In genomic region chr5:16437974-16438373, GRCh38 we compare ENCODE assay signal across 13 cellular contexts. TPM values are rescaled to one million over a fixed set of nuclear protein-coding genes. Genes with fewer than 3 reads are reported as not detected.
A peak's percentile ranks its signal among the peaks of the same experiment; 100 is the strongest.
DNase-seq lines count a peak whose midpoint lies in the region; ATAC-seq, FAIRE-seq and TF ChIP-seq lines count a peak whose summit lies in the region.
"Had no signal": no experiment of that assay in that cellular context is flagged by ENCODE, and none has a peak within 500 bp of the region (broad histone marks: within the 10 kb centered on the region; RNA-seq: fewer than 3 reads in every experiment).

No MANE protein-coding gene starts in this region.

- 0 out of 2 replicates have a peak, but pooled peaks have one; percentile 15 for TF ChIP-seq CTCF in LNCaP clone FGC (IDR thresholded peaks at IDR 0.05; ENCODE audit: control insufficient read depth, extremely low read depth, insufficient read depth)
- TF ChIP-seq CTCF in bronchial epithelial cell (IDR thresholded peaks at IDR 0.05; ENCODE audit: insufficient read depth, low read length, severe bottlenecking): peak; percentile 15
- peak; percentile 19 for TF ChIP-seq CTCF in psoas muscle (IDR thresholded peaks at IDR 0.05)
- TF ChIP-seq CTCF in upper lobe of left lung (IDR thresholded peaks at IDR 0.05): no peak

- DNase-seq in NCI-H748 (lab: John Stamatoyannopoulos, UW; ENCODE audit: unreplicated experiment): peak; percentile 49
- no peak for DNase-seq in NCI-H748 treated with DMSO at 0.1 percent for 48 hours (lab: John Stamatoyannopoulos, UW)
- no peak for DNase-seq in LNCaP clone FGC (ENCODE audit: low read depth)
- DNase-seq in bronchial epithelial cell (ENCODE audit: low read depth): peak; percentile 18
- DNase-seq in psoas muscle: no peak
- no peak for DNase-seq in frontal cortex (ENCODE audit: low spot score in 2 of 2)
- no peak for DNase-seq in upper lobe of left lung
- DNase-seq: activated CD4-positive, alpha-beta memory T cell treated with anti-CD3 and anti-CD28 coated beads for 36 hours; activated gamma-delta T cell treated with Interleukin-2 at 50 U/mL for 16 hours; AML-193; natural killer cell; trophoblast cell had no signal

- H3K36me3 ChIP-seq in bronchial epithelial cell (ENCODE audit: control insufficient read depth, insufficient read depth, low read length) (no peaks in the 10 kb centered on the region), psoas muscle (ENCODE audit: insufficient read depth in 1 of 2, low read depth in 1 of 2) (no peaks in the 10 kb centered on the region), upper lobe of left lung (no peaks in the 10 kb centered on the region)

- TF ChIP-seq POLR2A in upper lobe of left lung (IDR thresholded peaks at IDR 0.05): no peak

- H3K4me1 ChIP-seq in psoas muscle: no peaks in the 10 kb centered on the region
- H3K4me1 ChIP-seq in upper lobe of left lung: no peaks in the 10 kb centered on the region

- H3K27me3 ChIP-seq in bronchial epithelial cell (ENCODE audit: control insufficient read depth, insufficient read depth, low read length): no peaks in the 10 kb centered on the region
- H3K27me3 ChIP-seq in psoas muscle (ENCODE audit: insufficient read depth in 3 of 3, low read length in 2 of 3): no peaks in the 10 kb centered on the region
- H3K27me3 ChIP-seq in upper lobe of left lung: no peaks in the 10 kb centered on the region

- ATAC-seq in psoas muscle (peak in 2 of 4 donors; percentile 34 to 70), GM21381 (IDR thresholded peaks at IDR 0.05; ENCODE audit: unreplicated experiment) (no peak), upper lobe of left lung (ENCODE audit: low FRiP score in 2 of 2) (no peak)
- ATAC-seq: natural killer cell had no signal

- H3K9me3 ChIP-seq in psoas muscle (no peaks in the 10 kb centered on the region), upper lobe of left lung (no peaks in the 10 kb centered on the region)

- H3K4me3 ChIP-seq in LNCaP clone FGC (ENCODE audit: low read depth, low read length) (no peak overlapping the region), bronchial epithelial cell (ENCODE audit: low read depth, low read length) (no peak overlapping the region), psoas muscle (no peak overlapping the region), upper lobe of left lung (no peak overlapping the region)

- no peak for TF ChIP-seq EP300 in upper lobe of left lung (IDR thresholded peaks at IDR 0.05)

- FAIRE-seq in bronchial epithelial cell (lab: Jason Lieb, UNC) (no peak), frontal cortex (lab: Jason Lieb, UNC) (no peak)

- intact Hi-C loops in psoas muscle (cut with DNase I): no loop called here

- 62 to 64% (median 63%) methylated on average over 1 of the region's 1 CpG for WGBS in psoas muscle, 3 donors
- WGBS in upper lobe of left lung, 2 donors: 85 to 89% methylated on average over 1 of the region's 1 CpG

- no peak overlapping the region for H3K27ac ChIP-seq in psoas muscle
- no peak overlapping the region for H3K27ac ChIP-seq in upper lobe of left lung

RNA-seq across cellular contexts. Expression of gene ZNF622, which starts 27.6 kb away (rescaled TPM):
- total RNA-seq in bronchial epithelial cell (59.9 and 72.7 TPM in 2 replicates), psoas muscle (10 to 100 TPM; 11.8 to 77.2 (median 24.7) TPM), frontal cortex (32.6 TPM), upper lobe of left lung (10 to 100 TPM; 15.3 to 45.0 (median 31.5) TPM)
- 100 to 1,000 TPM in 1 of 3 donors, 10 to 100 TPM in 2; 43.5 to 142 (median 75.8) TPM for polyA plus RNA-seq in psoas muscle

Comparison
In these comparisons a context has a peak if more than half of its experiments do, and no peak if none do; other contexts are left out.
1. DNase-seq: peak in NCI-H748 (single experiment) and bronchial epithelial cell (single experiment); none in NCI-H748 treated with DMSO at 0.1 percent for 48 hours (single experiment), LNCaP clone FGC (single experiment), psoas muscle (0 of 2), frontal cortex (0 of 2) and upper lobe of left lung (0 of 2).
2. CTCF ChIP-seq: peak in LNCaP clone FGC (single experiment), bronchial epithelial cell (single experiment) and psoas muscle (single experiment); none in upper lobe of left lung (0 of 6).